13 cellular contexts compared by ENCODE assay signal in genomic region chrX:27915617-27916016, GRCh38.
DNase-seq lines count a peak whose midpoint lies in the region; ATAC-seq and TF ChIP-seq lines count a peak whose summit lies in the region.
"Had no signal": no experiment of that assay in that cellular context is flagged by ENCODE, and none has a peak within 500 bp of the region (broad histone marks: within the 10 kb centered on the region; RNA-seq: fewer than 3 reads in every experiment).

No MANE protein-coding gene starts in this region.

- H3K4me2 ChIP-seq in SK-N-SH: no peak overlapping the region

- H3K4me3 ChIP-seq in SK-N-SH (ENCODE audit: low read depth in 2 of 2, low read length in 1 of 2): no peak overlapping the region

- no peaks in the 10 kb centered on the region for H3K27me3 ChIP-seq in SK-N-SH (ENCODE audit: insufficient read depth)

- H4K20me1 ChIP-seq in SK-N-SH (ENCODE audit: insufficient read depth): no peaks in the 10 kb centered on the region

- no peaks in the 10 kb centered on the region for H3K79me2 ChIP-seq in SK-N-SH (ENCODE audit: insufficient read depth)

- intact Hi-C loops in sciatic nerve (cut with DNase I): no loop called here

- ATAC-seq in GM18868 (IDR thresholded peaks at IDR 0.05; ENCODE audit: unreplicated experiment): peak; percentile 90
- ATAC-seq in HG03064 (IDR thresholded peaks at IDR 0.05; ENCODE audit: low read depth, unreplicated experiment): peak; percentile 57
- ATAC-seq in sciatic nerve: peak; percentile 67
- no peak for ATAC-seq in HG03139 (IDR thresholded peaks at IDR 0.05; ENCODE audit: unreplicated experiment)
- ATAC-seq in GM21367 (IDR thresholded peaks at IDR 0.05; ENCODE audit: unreplicated experiment): no peak
- ATAC-seq: Panc1 had no signal

- no peaks in the 10 kb centered on the region for H3K9me2 ChIP-seq in SK-N-SH

- 5% methylated on average over 3 of the region's 3 CpGs for WGBS in SK-N-SH (ENCODE audit: low lambda C conversion rate)

- no peak overlapping the region for H3K9ac ChIP-seq in SK-N-SH

- no peaks in the 10 kb centered on the region for H3K4me1 ChIP-seq in SK-N-SH (ENCODE audit: control insufficient read depth in 1 of 2, insufficient read depth in 2 of 2, low read depth in 1 of 2, low read length in 1 of 2)

- no peaks in the 10 kb centered on the region for H3K36me3 ChIP-seq in SK-N-SH (replicated peaks in 1 of 2; ENCODE audit: control insufficient read depth in 1 of 2, insufficient read depth in 2 of 2, low read length in 1 of 2)

- H2AFZ ChIP-seq in SK-N-SH (ENCODE audit: low read depth): peak overlapping the region; percentile 39; the same call in 1 of the 2 replicates

- no peaks in the 10 kb centered on the region for H3K9me3 ChIP-seq in SK-N-SH

- TF ChIP-seq EP300 in SK-N-SH (IDR thresholded peaks at IDR 0.05; ENCODE audit: borderline replicate concordance in 1 of 2, low read depth in 1 of 2, low read length in 1 of 2): no peak

- no peak for TF ChIP-seq RAD21 in SK-N-SH (IDR thresholded peaks at IDR 0.05; ENCODE audit: low read length)

- POLR2A ChIA-PET in SK-N-SH (lab: Yijun Ruan, JAX): no interaction called here

- no peak for TF ChIP-seq CTCF in SK-N-SH (IDR thresholded peaks at IDR 0.05)

- H3K27ac ChIP-seq in SK-N-SH (ENCODE audit: low read depth in 2 of 2, low read length in 1 of 2): no peak overlapping the region

- DNase-seq in SK-N-SH (no peak), sciatic nerve (ENCODE audit: low spot score) (no peak), cerebellum (ENCODE audit: low spot score) (no peak), nucleus accumbens (lab: John Stamatoyannopoulos, UW) (no peak)
- DNase-seq: activated CD4-positive, alpha-beta T cell treated with anti-CD3 and anti-CD28 coated beads for 4 hours; DMS79; endodermal cell; NCI-H1694 had no signal

- no peaks in the 10 kb centered on the region for H3F3A ChIP-seq in SK-N-SH (replicated peaks; ENCODE audit: insufficient read depth)

- CTCF ChIA-PET in SK-N-SH (lab: Yijun Ruan, JAX): no interaction called here

TF ChIP-seq in SK-N-SH, 30 proteins besides CTCF, POLR2A, EP300 and RAD21:
- TF ChIP-seq GATA2 (CRISPR knock-in tag; IDR thresholded peaks at IDR 0.05): no peak
- peak; percentile 17; the same call in 1 of the 2 replicates for TF ChIP-seq RXRA (IDR thresholded peaks at IDR 0.05; ENCODE audit: borderline replicate concordance, low read depth)

Comparison
In these comparisons a context has a peak if more than half of its experiments do, and no peak if none do; other contexts are left out.
1. ATAC-seq: peak in GM18868 (single experiment), HG03064 (single experiment) and sciatic nerve (single experiment); none in HG03139 (single experiment) and GM21367 (single experiment).